In the genomic region with DNA sequence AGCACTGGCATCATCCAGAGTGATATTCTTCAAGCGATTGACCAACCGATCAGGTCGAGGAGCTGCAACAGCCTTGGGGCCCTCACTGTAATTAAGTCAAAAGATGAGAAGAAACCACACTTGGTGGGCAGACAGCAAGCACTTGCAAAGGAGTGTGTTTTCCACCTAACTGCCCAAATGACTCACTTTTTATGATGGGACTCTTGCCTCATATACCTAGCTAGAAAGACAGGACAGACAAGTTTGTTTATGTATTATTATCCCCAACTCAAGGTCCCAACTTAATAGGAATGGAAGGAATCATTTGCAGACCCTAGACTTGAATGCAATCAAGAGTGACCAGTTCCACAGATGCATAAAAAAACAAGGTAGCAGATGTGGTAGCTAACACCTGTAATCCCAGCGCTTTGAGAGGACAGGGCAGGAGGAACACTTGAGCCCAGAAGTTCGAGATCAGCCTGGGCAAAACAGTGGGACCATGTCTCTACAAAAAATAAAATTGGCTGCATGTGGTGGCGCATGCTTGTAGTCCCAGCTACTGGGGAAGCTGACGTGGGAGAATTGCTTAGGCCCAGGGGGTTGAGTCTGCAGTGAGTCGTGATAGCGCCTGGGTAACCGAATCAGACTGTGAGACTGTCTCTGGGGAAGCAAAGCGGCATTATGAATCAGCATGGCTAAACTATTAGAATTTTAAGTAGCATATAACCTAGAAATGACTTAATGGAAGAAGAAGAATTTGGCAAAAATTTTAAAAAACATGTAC, we compare ENCODE assay signal across 12 cellular contexts. TPM values are rescaled to one million over a fixed set of nuclear protein-coding genes. Genes with fewer than 3 reads are reported as not detected.
DNase-seq lines count a peak whose midpoint lies in the region; ATAC-seq and TF ChIP-seq lines count a peak whose summit lies in the region.
"Had no signal": no experiment of that assay in that cellular context is flagged by ENCODE, and none has a peak within 500 bp of the region (broad histone marks: within the 10 kb centered on the region; RNA-seq: fewer than 3 reads in every experiment).

No MANE protein-coding gene starts in this region.

- H3K36me3 Mint-ChIP-seq in activated CD4-positive, alpha-beta memory T cell treated with anti-CD3 and anti-CD28 coated beads, Interleukin-2, amount 10 ng/mL, durations not matched to agents 7 days and 5 days (ENCODE audit: low read depth) = peaks cover 77% of the 10 kb centered on the region
- peaks cover 97% of the 10 kb centered on the region for H3K36me3 Mint-ChIP-seq in stimulated activated effector memory CD8-positive, alpha-beta T cell treated with anti-CD3 and anti-CD28 coated beads, Interleukin-12 subunit alpha, Interleukin-12 subunit beta, amount 100 ng/mL, for 72 hours

- no peak overlapping the region for H3K4me3 Mint-ChIP-seq in activated CD4-positive, alpha-beta memory T cell treated with anti-CD3 and anti-CD28 coated beads, Interleukin-2, amount 10 ng/mL, durations not matched to agents 7 days and 5 days
- no peak overlapping the region for H3K4me3 Mint-ChIP-seq in stimulated activated effector memory CD8-positive, alpha-beta T cell treated with anti-CD3 and anti-CD28 coated beads, Interleukin-12 subunit alpha, Interleukin-12 subunit beta, amount 100 ng/mL, for 72 hours

- TF ChIP-seq CTCF in fibroblast of mammary gland (conservative IDR thresholded peaks at IDR 0.05; ENCODE audit: control insufficient read depth, insufficient read depth, low read depth, low read length) = no peak
- TF ChIP-seq CTCF in testis (IDR thresholded peaks at IDR 0.05) = no peak

- WGBS in testis, 2 donors = 92 to 94% methylated on average over 10 to 11 of the region's 11 CpGs

- peak; percentile 23 for ATAC-seq in stimulated activated effector memory CD8-positive, alpha-beta T cell treated with anti-CD3 and anti-CD28 coated beads, Interleukin-12 subunit alpha, Interleukin-12 subunit beta, amount 100 ng/mL, for 72 hours
- ATAC-seq in GM21528 (IDR thresholded peaks at IDR 0.05; ENCODE audit: low FRiP score, unreplicated experiment) = no peak

- no peak for TF ChIP-seq POLR2A in testis (IDR thresholded peaks at IDR 0.05)

- H3K27me3 ChIP-seq in testis = no peaks in the 10 kb centered on the region

- H3K36me3 ChIP-seq in testis (ENCODE audit: low read depth, missing control alignments) = no peaks in the 10 kb centered on the region

- H3K27me3 Mint-ChIP-seq in activated CD4-positive, alpha-beta memory T cell treated with anti-CD3 and anti-CD28 coated beads, Interleukin-2, amount 10 ng/mL, durations not matched to agents 7 days and 5 days = no peaks in the 10 kb centered on the region

- peak; percentile 51 for DNase-seq in activated CD4-positive, alpha-beta T cell treated with anti-CD3 and anti-CD28 coated beads for 48 hours
- no peak for DNase-seq in activated CD4-positive, alpha-beta T cell treated with anti-CD3 and anti-CD28 coated beads, Interleukin-2, amount 50 U/mL, for 4 hours
- DNase-seq in activated CD4-positive, alpha-beta memory T cell treated with anti-CD3 and anti-CD28 coated beads, Interleukin-2, amount 10 ng/mL, durations not matched to agents 7 days and 5 days = no peak
- DNase-seq in fibroblast of mammary gland (ENCODE audit: low read depth) = peak; percentile 77
- no peak for DNase-seq in stimulated activated effector memory CD8-positive, alpha-beta T cell treated with anti-CD3 and anti-CD28 coated beads, Interleukin-12 subunit alpha, Interleukin-12 subunit beta, amount 100 ng/mL, for 72 hours (ENCODE audit: low spot score in 2 of 2)
- no peak for DNase-seq in testis
- no peak for DNase-seq in AG08395 (ENCODE audit: low spot score)
- DNase-seq: aorta, head of caudate nucleus, NCI-H1048 had no signal

- H3K4me1 ChIP-seq in testis = peaks cover 9% of the 10 kb centered on the region

- H3K4me3 ChIP-seq in fibroblast of mammary gland (ENCODE audit: control insufficient read depth, low read depth, low read length) (no peak overlapping the region), testis (no peak overlapping the region)

- H3K4me1 Mint-ChIP-seq in activated CD4-positive, alpha-beta memory T cell treated with anti-CD3 and anti-CD28 coated beads, Interleukin-2, amount 10 ng/mL, durations not matched to agents 7 days and 5 days = peaks cover 26% of the 10 kb centered on the region
- peaks cover 16% of the 10 kb centered on the region for H3K4me1 Mint-ChIP-seq in stimulated activated effector memory CD8-positive, alpha-beta T cell treated with anti-CD3 and anti-CD28 coated beads, Interleukin-12 subunit alpha, Interleukin-12 subunit beta, amount 100 ng/mL, for 72 hours

- no peak overlapping the region for H3K27ac ChIP-seq in testis

- H3K9me3 ChIP-seq in testis = no peaks in the 10 kb centered on the region

- POLR2A ChIA-PET in activated CD4-positive, alpha-beta memory T cell treated with anti-CD3 and anti-CD28 coated beads, Interleukin-2, amount 10 ng/mL, durations not matched to agents 7 days and 5 days (lab: Charles Lee) = interaction anchor here (1.2 to 1.5 kb wide), 3 partner anchors 37 to 208 kb away, joined by 3 to 6 read pairs (median 4); a partner anchor contains a TSS

- H3K9me3 Mint-ChIP-seq in activated CD4-positive, alpha-beta memory T cell treated with anti-CD3 and anti-CD28 coated beads, Interleukin-2, amount 10 ng/mL, durations not matched to agents 7 days and 5 days = no peaks in the 10 kb centered on the region
- H3K9me3 Mint-ChIP-seq in stimulated activated effector memory CD8-positive, alpha-beta T cell treated with anti-CD3 and anti-CD28 coated beads, Interleukin-12 subunit alpha, Interleukin-12 subunit beta, amount 100 ng/mL, for 72 hours = no peaks in the 10 kb centered on the region

- H3K27ac Mint-ChIP-seq in activated CD4-positive, alpha-beta memory T cell treated with anti-CD3 and anti-CD28 coated beads, Interleukin-2, amount 10 ng/mL, durations not matched to agents 7 days and 5 days = peak overlapping the region; percentile 2
- H3K27ac Mint-ChIP-seq in stimulated activated effector memory CD8-positive, alpha-beta T cell treated with anti-CD3 and anti-CD28 coated beads, Interleukin-12 subunit alpha, Interleukin-12 subunit beta, amount 100 ng/mL, for 72 hours = peak overlapping the region; percentile 56

- intact Hi-C loops in testis (cut with DNase I; ENCODE audit: low total_unique reads) = no loop called here

- CTCF ChIA-PET in activated CD4-positive, alpha-beta memory T cell treated with anti-CD3 and anti-CD28 coated beads, Interleukin-2, amount 10 ng/mL, durations not matched to agents 7 days and 5 days (lab: Charles Lee) = interaction anchor here (0.9 kb wide), 1 partner anchor 373 kb away, joined by 3 read pairs; no protein-coding TSS in a partner anchor

RNA-seq across cellular contexts. Expression of a gene that starts 2.3 kb away (rescaled TPM):
- total RNA-seq in activated CD4-positive, alpha-beta memory T cell treated with anti-CD3 and anti-CD28 coated beads, Interleukin-2, amount 10 ng/mL, durations not matched to agents 7 days and 5 days = 10 to 100 TPM; 53.4 to 54.1 TPM
- total RNA-seq in testis = 10 to 100 TPM; 22.8 to 24.6 TPM
- polyA plus RNA-seq in testis (ENCODE audit: insufficient read depth, low read depth, low replicate concordance) = 17.4 TPM

RNA-seq across cellular contexts. Expression of a gene that starts 23.5 kb away (rescaled TPM):
- not detected for total RNA-seq in activated CD4-positive, alpha-beta memory T cell treated with anti-CD3 and anti-CD28 coated beads, Interleukin-2, amount 10 ng/mL, durations not matched to agents 7 days and 5 days
- under 1 TPM in 1 of 2 donors, not detected in 1; 0.12 TPM for total RNA-seq in testis
- 1.5 TPM for polyA plus RNA-seq in testis (ENCODE audit: insufficient read depth, low read depth, low replicate concordance)
- polyA plus RNA-seq: urinary bladder had no signal

RNA-seq across cellular contexts. Expression of a gene that starts 38.9 kb away (rescaled TPM):
- total RNA-seq in activated CD4-positive, alpha-beta memory T cell treated with anti-CD3 and anti-CD28 coated beads, Interleukin-2, amount 10 ng/mL, durations not matched to agents 7 days and 5 days = 100 to 1,000 TPM; 407 to 411 TPM
- 100 to 1,000 TPM; 354 to 495 TPM for total RNA-seq in testis
- 488 TPM for polyA plus RNA-seq in testis (ENCODE audit: insufficient read depth, low read depth, low replicate concordance)

RNA-seq across cellular contexts. Expression of a gene that starts 49.0 kb away (rescaled TPM):
- total RNA-seq in activated CD4-positive, alpha-beta memory T cell treated with anti-CD3 and anti-CD28 coated beads, Interleukin-2, amount 10 ng/mL, durations not matched to agents 7 days and 5 days = under 1 TPM; 0.43 to 0.83 TPM
- 10 to 100 TPM; 15.0 to 18.8 TPM for total RNA-seq in testis
- polyA plus RNA-seq in testis (ENCODE audit: insufficient read depth, low read depth, low replicate concordance) = 10.5 TPM

Comparison
In these comparisons a context has a peak if more than half of its experiments do, and no peak if none do; other contexts are left out.
1. DNase-seq: peak in activated CD4-positive, alpha-beta T cell treated with anti-CD3 and anti-CD28 coated beads for 48 hours (single experiment) and fibroblast of mammary gland (single experiment); none in activated CD4-positive, alpha-beta T cell treated with anti-CD3 and anti-CD28 coated beads, Interleukin-2, amount 50 U/mL, for 4 hours (0 of 2), activated CD4-positive, alpha-beta memory T cell treated with anti-CD3 and anti-CD28 coated beads, Interleukin-2, amount 10 ng/mL, durations not matched to agents 7 days and 5 days (single experiment), stimulated activated effector memory CD8-positive, alpha-beta T cell treated with anti-CD3 and anti-CD28 coated beads, Interleukin-12 subunit alpha, Interleukin-12 subunit beta, amount 100 ng/mL, for 72 hours (0 of 2), testis (single experiment) and AG08395 (single experiment).